In genomic region chr7:16644987-16645592, GRCh38 we compare ENCODE assay signal across 1 cellular context.
TF ChIP-seq lines count a peak whose summit lies in the region.

No MANE protein-coding gene starts in this region.

TF ChIP-seq in K562, 482 proteins besides CTCF, POLR2A, EP300 and RAD21 (continued from another document and continues in another):
- TF ChIP-seq UBTF (IDR thresholded peaks at IDR 0.05; ENCODE audit: borderline replicate concordance in 1 of 2, low read depth in 2 of 2, low read length in 2 of 2) (no peak), ZNF354B (CRISPR knock-in tag; IDR thresholded peaks at IDR 0.05) (0 out of 2 replicates have a peak, but pooled peaks have one; percentile 4), ZBTB33 (CRISPR knock-in tag; IDR thresholded peaks at IDR 0.05) (no peak), SNIP1 (IDR thresholded peaks at IDR 0.05; ENCODE audit: low read depth) (no peak; the same call in 1 of the 2 replicates), CHD4 (IDR thresholded peaks at IDR 0.05; ENCODE audit: insufficient read depth, insufficient replicate concordance, low read depth, low read length, poor library complexity, severe bottlenecking) (no peak), FOS (IDR thresholded peaks at IDR 0.05; ENCODE audit: extremely low read depth, insufficient read length) (no peak), ZBTB9 (CRISPR knock-in tag; IDR thresholded peaks at IDR 0.05) (0 out of 2 replicates have a peak, but pooled peaks have one; percentile 58), CHD1 (IDR thresholded peaks at IDR 0.05; ENCODE audit: low read length) (peak; percentile 87), NKRF (IDR thresholded peaks at IDR 0.05; ENCODE audit: borderline replicate concordance) (peak; percentile 35; the same call in 1 of the 2 replicates), ZNF584 (CRISPR knock-in tag; IDR thresholded peaks at IDR 0.05; ENCODE audit: low read depth) (no peak), ZNF324 (CRISPR knock-in tag; IDR thresholded peaks at IDR 0.05) (no peak), NCOA2 (IDR thresholded peaks at IDR 0.05; ENCODE audit: partially characterized antibody in 2 of 2) (no peak), SMARCA4 (IDR thresholded peaks at IDR 0.05) (no peak), ZC3H4 (CRISPR knock-in tag; IDR thresholded peaks at IDR 0.05; ENCODE audit: borderline replicate concordance) (no peak)
- TF ChIP-seq, protein P1, sequence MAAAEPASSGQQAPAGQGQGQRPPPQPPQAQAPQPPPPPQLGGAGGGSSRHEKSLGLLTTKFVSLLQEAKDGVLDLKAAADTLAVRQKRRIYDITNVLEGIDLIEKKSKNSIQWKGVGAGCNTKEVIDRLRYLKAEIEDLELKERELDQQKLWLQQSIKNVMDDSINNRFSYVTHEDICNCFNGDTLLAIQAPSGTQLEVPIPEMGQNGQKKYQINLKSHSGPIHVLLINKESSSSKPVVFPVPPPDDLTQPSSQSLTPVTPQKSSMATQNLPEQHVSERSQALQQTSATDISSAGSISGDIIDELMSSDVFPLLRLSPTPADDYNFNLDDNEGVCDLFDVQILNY (CRISPR knock-in tag; IDR thresholded peaks at IDR 0.05), result peak; percentile 63; the same call in 1 of the 2 replicates
- TF ChIP-seq, protein P2, sequence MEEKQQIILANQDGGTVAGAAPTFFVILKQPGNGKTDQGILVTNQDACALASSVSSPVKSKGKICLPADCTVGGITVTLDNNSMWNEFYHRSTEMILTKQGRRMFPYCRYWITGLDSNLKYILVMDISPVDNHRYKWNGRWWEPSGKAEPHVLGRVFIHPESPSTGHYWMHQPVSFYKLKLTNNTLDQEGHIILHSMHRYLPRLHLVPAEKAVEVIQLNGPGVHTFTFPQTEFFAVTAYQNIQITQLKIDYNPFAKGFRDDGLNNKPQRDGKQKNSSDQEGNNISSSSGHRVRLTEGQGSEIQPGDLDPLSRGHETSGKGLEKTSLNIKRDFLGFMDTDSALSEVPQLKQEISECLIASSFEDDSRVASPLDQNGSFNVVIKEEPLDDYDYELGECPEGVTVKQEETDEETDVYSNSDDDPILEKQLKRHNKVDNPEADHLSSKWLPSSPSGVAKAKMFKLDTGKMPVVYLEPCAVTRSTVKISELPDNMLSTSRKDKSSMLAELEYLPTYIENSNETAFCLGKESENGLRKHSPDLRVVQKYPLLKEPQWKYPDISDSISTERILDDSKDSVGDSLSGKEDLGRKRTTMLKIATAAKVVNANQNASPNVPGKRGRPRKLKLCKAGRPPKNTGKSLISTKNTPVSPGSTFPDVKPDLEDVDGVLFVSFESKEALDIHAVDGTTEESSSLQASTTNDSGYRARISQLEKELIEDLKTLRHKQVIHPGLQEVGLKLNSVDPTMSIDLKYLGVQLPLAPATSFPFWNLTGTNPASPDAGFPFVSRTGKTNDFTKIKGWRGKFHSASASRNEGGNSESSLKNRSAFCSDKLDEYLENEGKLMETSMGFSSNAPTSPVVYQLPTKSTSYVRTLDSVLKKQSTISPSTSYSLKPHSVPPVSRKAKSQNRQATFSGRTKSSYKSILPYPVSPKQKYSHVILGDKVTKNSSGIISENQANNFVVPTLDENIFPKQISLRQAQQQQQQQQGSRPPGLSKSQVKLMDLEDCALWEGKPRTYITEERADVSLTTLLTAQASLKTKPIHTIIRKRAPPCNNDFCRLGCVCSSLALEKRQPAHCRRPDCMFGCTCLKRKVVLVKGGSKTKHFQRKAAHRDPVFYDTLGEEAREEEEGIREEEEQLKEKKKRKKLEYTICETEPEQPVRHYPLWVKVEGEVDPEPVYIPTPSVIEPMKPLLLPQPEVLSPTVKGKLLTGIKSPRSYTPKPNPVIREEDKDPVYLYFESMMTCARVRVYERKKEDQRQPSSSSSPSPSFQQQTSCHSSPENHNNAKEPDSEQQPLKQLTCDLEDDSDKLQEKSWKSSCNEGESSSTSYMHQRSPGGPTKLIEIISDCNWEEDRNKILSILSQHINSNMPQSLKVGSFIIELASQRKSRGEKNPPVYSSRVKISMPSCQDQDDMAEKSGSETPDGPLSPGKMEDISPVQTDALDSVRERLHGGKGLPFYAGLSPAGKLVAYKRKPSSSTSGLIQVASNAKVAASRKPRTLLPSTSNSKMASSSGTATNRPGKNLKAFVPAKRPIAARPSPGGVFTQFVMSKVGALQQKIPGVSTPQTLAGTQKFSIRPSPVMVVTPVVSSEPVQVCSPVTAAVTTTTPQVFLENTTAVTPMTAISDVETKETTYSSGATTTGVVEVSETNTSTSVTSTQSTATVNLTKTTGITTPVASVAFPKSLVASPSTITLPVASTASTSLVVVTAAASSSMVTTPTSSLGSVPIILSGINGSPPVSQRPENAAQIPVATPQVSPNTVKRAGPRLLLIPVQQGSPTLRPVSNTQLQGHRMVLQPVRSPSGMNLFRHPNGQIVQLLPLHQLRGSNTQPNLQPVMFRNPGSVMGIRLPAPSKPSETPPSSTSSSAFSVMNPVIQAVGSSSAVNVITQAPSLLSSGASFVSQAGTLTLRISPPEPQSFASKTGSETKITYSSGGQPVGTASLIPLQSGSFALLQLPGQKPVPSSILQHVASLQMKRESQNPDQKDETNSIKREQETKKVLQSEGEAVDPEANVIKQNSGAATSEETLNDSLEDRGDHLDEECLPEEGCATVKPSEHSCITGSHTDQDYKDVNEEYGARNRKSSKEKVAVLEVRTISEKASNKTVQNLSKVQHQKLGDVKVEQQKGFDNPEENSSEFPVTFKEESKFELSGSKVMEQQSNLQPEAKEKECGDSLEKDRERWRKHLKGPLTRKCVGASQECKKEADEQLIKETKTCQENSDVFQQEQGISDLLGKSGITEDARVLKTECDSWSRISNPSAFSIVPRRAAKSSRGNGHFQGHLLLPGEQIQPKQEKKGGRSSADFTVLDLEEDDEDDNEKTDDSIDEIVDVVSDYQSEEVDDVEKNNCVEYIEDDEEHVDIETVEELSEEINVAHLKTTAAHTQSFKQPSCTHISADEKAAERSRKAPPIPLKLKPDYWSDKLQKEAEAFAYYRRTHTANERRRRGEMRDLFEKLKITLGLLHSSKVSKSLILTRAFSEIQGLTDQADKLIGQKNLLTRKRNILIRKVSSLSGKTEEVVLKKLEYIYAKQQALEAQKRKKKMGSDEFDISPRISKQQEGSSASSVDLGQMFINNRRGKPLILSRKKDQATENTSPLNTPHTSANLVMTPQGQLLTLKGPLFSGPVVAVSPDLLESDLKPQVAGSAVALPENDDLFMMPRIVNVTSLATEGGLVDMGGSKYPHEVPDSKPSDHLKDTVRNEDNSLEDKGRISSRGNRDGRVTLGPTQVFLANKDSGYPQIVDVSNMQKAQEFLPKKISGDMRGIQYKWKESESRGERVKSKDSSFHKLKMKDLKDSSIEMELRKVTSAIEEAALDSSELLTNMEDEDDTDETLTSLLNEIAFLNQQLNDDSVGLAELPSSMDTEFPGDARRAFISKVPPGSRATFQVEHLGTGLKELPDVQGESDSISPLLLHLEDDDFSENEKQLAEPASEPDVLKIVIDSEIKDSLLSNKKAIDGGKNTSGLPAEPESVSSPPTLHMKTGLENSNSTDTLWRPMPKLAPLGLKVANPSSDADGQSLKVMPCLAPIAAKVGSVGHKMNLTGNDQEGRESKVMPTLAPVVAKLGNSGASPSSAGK (IDR thresholded peaks at IDR 0.05), result no peak
- TF ChIP-seq, protein P3, sequence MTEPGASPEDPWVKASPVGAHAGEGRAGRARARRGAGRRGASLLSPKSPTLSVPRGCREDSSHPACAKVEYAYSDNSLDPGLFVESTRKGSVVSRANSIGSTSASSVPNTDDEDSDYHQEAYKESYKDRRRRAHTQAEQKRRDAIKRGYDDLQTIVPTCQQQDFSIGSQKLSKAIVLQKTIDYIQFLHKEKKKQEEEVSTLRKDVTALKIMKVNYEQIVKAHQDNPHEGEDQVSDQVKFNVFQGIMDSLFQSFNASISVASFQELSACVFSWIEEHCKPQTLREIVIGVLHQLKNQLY (CRISPR knock-in tag; conservative IDR thresholded peaks at IDR 0.05), result no peak; a peak in 1 of 4 replicates
- TF ChIP-seq, protein P4, sequence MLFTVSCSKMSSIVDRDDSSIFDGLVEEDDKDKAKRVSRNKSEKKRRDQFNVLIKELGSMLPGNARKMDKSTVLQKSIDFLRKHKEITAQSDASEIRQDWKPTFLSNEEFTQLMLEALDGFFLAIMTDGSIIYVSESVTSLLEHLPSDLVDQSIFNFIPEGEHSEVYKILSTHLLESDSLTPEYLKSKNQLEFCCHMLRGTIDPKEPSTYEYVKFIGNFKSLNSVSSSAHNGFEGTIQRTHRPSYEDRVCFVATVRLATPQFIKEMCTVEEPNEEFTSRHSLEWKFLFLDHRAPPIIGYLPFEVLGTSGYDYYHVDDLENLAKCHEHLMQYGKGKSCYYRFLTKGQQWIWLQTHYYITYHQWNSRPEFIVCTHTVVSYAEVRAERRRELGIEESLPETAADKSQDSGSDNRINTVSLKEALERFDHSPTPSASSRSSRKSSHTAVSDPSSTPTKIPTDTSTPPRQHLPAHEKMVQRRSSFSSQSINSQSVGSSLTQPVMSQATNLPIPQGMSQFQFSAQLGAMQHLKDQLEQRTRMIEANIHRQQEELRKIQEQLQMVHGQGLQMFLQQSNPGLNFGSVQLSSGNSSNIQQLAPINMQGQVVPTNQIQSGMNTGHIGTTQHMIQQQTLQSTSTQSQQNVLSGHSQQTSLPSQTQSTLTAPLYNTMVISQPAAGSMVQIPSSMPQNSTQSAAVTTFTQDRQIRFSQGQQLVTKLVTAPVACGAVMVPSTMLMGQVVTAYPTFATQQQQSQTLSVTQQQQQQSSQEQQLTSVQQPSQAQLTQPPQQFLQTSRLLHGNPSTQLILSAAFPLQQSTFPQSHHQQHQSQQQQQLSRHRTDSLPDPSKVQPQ (CRISPR knock-in tag; IDR thresholded peaks at IDR 0.05; ENCODE audit: borderline replicate concordance), result no peak
- TF ChIP-seq, protein P5, sequence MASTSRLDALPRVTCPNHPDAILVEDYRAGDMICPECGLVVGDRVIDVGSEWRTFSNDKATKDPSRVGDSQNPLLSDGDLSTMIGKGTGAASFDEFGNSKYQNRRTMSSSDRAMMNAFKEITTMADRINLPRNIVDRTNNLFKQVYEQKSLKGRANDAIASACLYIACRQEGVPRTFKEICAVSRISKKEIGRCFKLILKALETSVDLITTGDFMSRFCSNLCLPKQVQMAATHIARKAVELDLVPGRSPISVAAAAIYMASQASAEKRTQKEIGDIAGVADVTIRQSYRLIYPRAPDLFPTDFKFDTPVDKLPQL (IDR thresholded peaks at IDR 0.05; ENCODE audit: extremely low read depth, insufficient read length), result no peak
